ENCODE assay signal across 16 cellular contexts in the genomic region with DNA sequence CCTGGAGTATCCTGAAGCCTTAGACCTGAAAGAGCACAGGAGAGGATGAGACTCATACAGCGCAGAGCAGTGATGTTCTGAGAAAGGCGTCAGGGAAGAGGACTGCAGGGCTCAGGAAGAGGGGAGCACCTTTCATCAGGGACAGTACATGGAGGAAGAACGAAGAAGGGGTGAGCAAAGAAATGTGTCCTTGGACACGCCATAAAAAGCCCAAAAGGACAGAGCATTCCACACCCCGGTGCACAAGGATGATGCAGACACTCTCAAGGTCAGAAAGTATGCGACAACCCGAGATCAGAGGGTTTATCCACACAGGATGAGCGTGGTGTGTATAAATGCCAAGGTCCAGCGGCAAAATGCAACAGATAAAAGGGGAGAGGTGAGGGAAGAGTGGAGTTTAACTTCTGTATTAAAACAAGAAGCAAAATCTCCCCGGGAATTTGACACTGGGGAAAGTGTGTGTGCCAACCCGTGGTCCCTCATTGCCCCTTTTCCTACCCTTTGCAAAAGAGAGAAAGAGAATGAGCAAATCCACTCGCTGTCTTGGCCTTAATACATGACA.
"Had no signal": no experiment of that assay in that cellular context is flagged by ENCODE, and none has a peak within 500 bp of the region (broad histone marks: within the 10 kb centered on the region; RNA-seq: fewer than 3 reads in every experiment).

No MANE protein-coding gene starts in this region.

- H3K4me3 ChIP-seq: coronary artery, gastroesophageal sphincter, lower lobe of right lung, upper lobe of right lung had no signal

- DNase-seq: activated CD4-positive, alpha-beta T cell treated with anti-CD3 and anti-CD28 coated beads, Interleukin-2, amount 10 ng/mL, durations not matched to agents 7 days and 5 days; activated CD8-positive, alpha-beta T cell treated with anti-CD3 and anti-CD28 coated beads, Interleukin-2, amount 10 ng/mL, durations not matched to agents 7 days and 5 days; activated naive CD4-positive, alpha-beta T cell treated with Interleukin-2 at 50 U/mL for 16 hours; activated T-cell treated with anti-CD3 and anti-CD28 coated beads, Interleukin-2, amount 50 U/mL, for 24 hours; aorta; effector CD4-positive, alpha-beta T cell; lower lobe of right lung; stimulated activated naive CD4-positive, alpha-beta T cell; upper lobe of right lung had no signal

- H3K27ac ChIP-seq: coronary artery, gastroesophageal sphincter, lower lobe of right lung, upper lobe of right lung had no signal

- H3K27ac Mint-ChIP-seq: activated CD4-positive, alpha-beta T cell treated with anti-CD3 and anti-CD28 coated beads, Interleukin-2, amount 10 ng/mL, durations not matched to agents 7 days and 5 days; activated CD8-positive, alpha-beta T cell treated with anti-CD3 and anti-CD28 coated beads, Interleukin-2, amount 10 ng/mL, durations not matched to agents 7 days and 5 days; activated T-cell treated with anti-CD3 and anti-CD28 coated beads, Interleukin-2, amount 50 U/mL, for 24 hours; activated T-helper 2 cell treated with anti-CD3 and anti-CD28 coated beads, Interferon-gamma antibody, Interleukin-2, Interleukin-4, amounts not matched to agents 10 μg/mL and 5 μg/mL and 100 μg/mL, durations not matched to agents 14 hours and 24 hours and 36 hours; natural killer cell treated with Interleukin-12 subunit alpha and Interleukin-12 subunit beta and Interleukin-15 and Interleukin-18, amount 100 ng/mL, for 72 hours had no signal

- H3K4me1 ChIP-seq: upper lobe of right lung had no signal

- H3K36me3 Mint-ChIP-seq: natural killer cell treated with Interleukin-12 subunit alpha and Interleukin-12 subunit beta and Interleukin-15 and Interleukin-18, amount 100 ng/mL, for 72 hours had no signal

- H3K27me3 Mint-ChIP-seq: activated CD4-positive, alpha-beta T cell treated with anti-CD3 and anti-CD28 coated beads, Interleukin-2, amount 10 ng/mL, durations not matched to agents 7 days and 5 days; activated T-cell treated with anti-CD3 and anti-CD28 coated beads, Interleukin-2, amount 50 U/mL, for 24 hours; central memory CD8-positive, alpha-beta T cell; natural killer cell treated with Interleukin-12 subunit alpha and Interleukin-12 subunit beta and Interleukin-15 and Interleukin-18, amount 100 ng/mL, for 72 hours had no signal

- ATAC-seq: activated CD4-positive, CD25-positive, alpha-beta regulatory T cell treated with anti-CD3 and anti-CD28 coated beads, Interleukin-2, amount 50 U/mL, for 24 hours; activated CD8-positive, alpha-beta T cell treated with anti-CD3 and anti-CD28 coated beads, Interleukin-2, amount 10 ng/mL, durations not matched to agents 7 days and 5 days; esophagus mucosa; gastroesophageal sphincter; lower lobe of right lung; upper lobe of right lung had no signal

- H3K4me3 Mint-ChIP-seq: activated CD4-positive, alpha-beta T cell treated with anti-CD3 and anti-CD28 coated beads, Interleukin-2, amount 10 ng/mL, durations not matched to agents 7 days and 5 days; activated CD8-positive, alpha-beta T cell treated with anti-CD3 and anti-CD28 coated beads, Interleukin-2, amount 10 ng/mL, durations not matched to agents 7 days and 5 days; activated T-cell treated with anti-CD3 and anti-CD28 coated beads, Interleukin-2, amount 50 U/mL, for 24 hours; central memory CD8-positive, alpha-beta T cell; natural killer cell treated with Interleukin-12 subunit alpha and Interleukin-12 subunit beta and Interleukin-15 and Interleukin-18, amount 100 ng/mL, for 72 hours had no signal

- H3K9me3 Mint-ChIP-seq: activated CD4-positive, alpha-beta T cell treated with anti-CD3 and anti-CD28 coated beads, Interleukin-2, amount 10 ng/mL, durations not matched to agents 7 days and 5 days; activated T-cell treated with anti-CD3 and anti-CD28 coated beads, Interleukin-2, amount 50 U/mL, for 24 hours; activated T-helper 2 cell treated with anti-CD3 and anti-CD28 coated beads, Interferon-gamma antibody, Interleukin-2, Interleukin-4, amounts not matched to agents 10 μg/mL and 5 μg/mL and 100 μg/mL, durations not matched to agents 14 hours and 24 hours and 36 hours; central memory CD8-positive, alpha-beta T cell; natural killer cell treated with Interleukin-12 subunit alpha and Interleukin-12 subunit beta and Interleukin-15 and Interleukin-18, amount 100 ng/mL, for 72 hours had no signal

- H3K9me3 ChIP-seq: gastroesophageal sphincter, lower lobe of right lung, upper lobe of right lung had no signal
